ENCODE assay signal across 8 cellular contexts in genomic region chr2:200305797-200306718, GRCh38. TPM values are rescaled to one million over a fixed set of nuclear protein-coding genes. Genes with fewer than 3 reads are reported as not detected.
DNase-seq lines count a peak whose midpoint lies in the region; ATAC-seq and TF ChIP-seq lines count a peak whose summit lies in the region.

TSS of gene SPATS2L (plus strand) at chr2:200306693. CDS start at chr2:200389245, 82,552 bp downstream.

- peaks cover 38% of the 10 kb centered on the region for H3K4me1 Mint-ChIP-seq in nephron progenitor cell

- H3K9me3 ChIP-seq in SJSA1 (replicated peaks) = no peaks in the 10 kb centered on the region

- no peaks in the 10 kb centered on the region for H3K36me3 Mint-ChIP-seq in nephron progenitor cell (ENCODE audit: low read depth)

- no peaks in the 10 kb centered on the region for H3K27me3 ChIP-seq in SJSA1 (replicated peaks)

- DNase-seq in C1 segment of cervical spinal cord (lab: John Stamatoyannopoulos, UW) = peak in 13 of 14 donors; percentile 22 to 83 (median 66)
- DNase-seq in SJSA1 (ENCODE audit: low read depth in 1 of 2, low spot score in 2 of 2) = peak; percentile 76 to 91
- peak; percentile 37 for DNase-seq in activated gamma-delta T cell treated with anti-CD3 and anti-CD28 coated beads, Interleukin-2, amount 50 U/mL, for 16 hours (ENCODE audit: low read depth)
- peak; percentile 80 to 91 for DNase-seq in foreskin fibroblast
- DNase-seq in nephron progenitor cell = peak; percentile 80

- H3K27ac Mint-ChIP-seq in nephron progenitor cell = peak within 1 kb of the TSS; percentile 87

- H3K4me3 ChIP-seq in SJSA1 = peak within 1 kb of the TSS; percentile 94
- H3K4me3 ChIP-seq in foreskin fibroblast (ENCODE audit: low read depth in 1 of 2, low read length in 2 of 2) = peak within 1 kb of the TSS; percentile 70 to 71

- no peaks in the 10 kb centered on the region for H3K9me3 Mint-ChIP-seq in nephron progenitor cell

- peaks cover 11% of the 10 kb centered on the region for H3K27me3 Mint-ChIP-seq in nephron progenitor cell (ENCODE audit: low read depth, poor library complexity)

- H3K4me1 ChIP-seq in SJSA1 (replicated peaks) = peaks cover 53% of the 10 kb centered on the region

- TF ChIP-seq CTCF in foreskin fibroblast (IDR thresholded peaks at IDR 0.05; ENCODE audit: low read depth, low read length) = no peak
- no peak for TF ChIP-seq CTCF in nephron progenitor cell (IDR thresholded peaks at IDR 0.05)
- TF ChIP-seq CTCF in subcutaneous adipose tissue (IDR thresholded peaks at IDR 0.05; ENCODE audit: low read depth) = no peak

- H3K36me3 ChIP-seq in SJSA1 = peaks cover 16% of the 10 kb centered on the region

- peak within 1 kb of the TSS; percentile 92 for H3K4me3 Mint-ChIP-seq in nephron progenitor cell

- peak within 1 kb of the TSS; percentile 86 for H3K27ac ChIP-seq in SJSA1

- peak; percentile 59 for ATAC-seq in GM19395 (IDR thresholded peaks at IDR 0.05; ENCODE audit: unreplicated experiment)
- peak; percentile 51 for ATAC-seq in HG03521 (IDR thresholded peaks at IDR 0.05; ENCODE audit: unreplicated experiment)

RNA-seq across cellular contexts. Expression of gene SPATS2L, which starts in this region (rescaled TPM):
- 81.9 and 149 TPM in 2 replicates for total RNA-seq in SJSA1 (2014; rRNA removed; shearing (Covaris generic))
- total RNA-seq in subcutaneous adipose tissue = 10 to 100 TPM; 71.4 to 88.9 (median 79.6) TPM

Comparison
In these comparisons a context has a peak if more than half of its experiments do, and no peak if none do; other contexts are left out.
1. Peak in every context shown above with its lines: DNase-seq, ATAC-seq, H3K4me3 ChIP-seq and H3K27ac ChIP-seq.